13 cellular contexts compared by ENCODE assay signal in genomic region chr9:7549261-7549660, GRCh38.
DNase-seq lines count a peak whose midpoint lies in the region; ATAC-seq and TF ChIP-seq lines count a peak whose summit lies in the region.
"Had no signal": no experiment of that assay in that cellular context is flagged by ENCODE, and none has a peak within 500 bp of the region (broad histone marks: within the 10 kb centered on the region; RNA-seq: fewer than 3 reads in every experiment).

No MANE protein-coding gene starts in this region.

- no peaks in the 10 kb centered on the region for H3K36me3 ChIP-seq in A673 (ENCODE audit: insufficient read depth, low read length, poor library complexity, severe bottlenecking)
- H3K36me3 ChIP-seq in KOPT-K1 (ENCODE audit: insufficient read depth, low read length): no peaks in the 10 kb centered on the region
- no peaks in the 10 kb centered on the region for H3K36me3 ChIP-seq in SJCRH30
- H3K36me3 ChIP-seq: pancreas, tibial artery had no signal

- H3K9me3 ChIP-seq in A673 (ENCODE audit: low read depth, low read length, poor library complexity, severe bottlenecking): no peaks in the 10 kb centered on the region
- no peaks in the 10 kb centered on the region for H3K9me3 ChIP-seq in KOPT-K1 (ENCODE audit: insufficient read depth, low read length, poor library complexity, severe bottlenecking)
- H3K9me3 ChIP-seq in SJCRH30 (replicated peaks): no peaks in the 10 kb centered on the region
- H3K9me3 ChIP-seq: pancreas, tibial artery had no signal

- POLR2A ChIA-PET in A673 (lab: Charles Lee; ENCODE audit: low non-redundant PET): no interaction called here

- CTCF ChIA-PET in A673 (lab: Charles Lee): no interaction called here

- H3K27me3 ChIP-seq in A673 (replicated peaks; ENCODE audit: insufficient read depth, low read depth, low read length, poor library complexity): peaks cover 2% of the 10 kb centered on the region
- H3K27me3 ChIP-seq in SJCRH30: no peaks in the 10 kb centered on the region
- H3K27me3 ChIP-seq: pancreas, tibial artery had no signal

- no peak for TF ChIP-seq CTCF in A673 (conservative IDR thresholded peaks at IDR 0.05; ENCODE audit: low read depth, low read length)
- TF ChIP-seq CTCF in GM13976 (IDR thresholded peaks at IDR 0.05; ENCODE audit: borderline replicate concordance, control extremely low read depth, extremely low read depth, insufficient read depth, missing control alignments): no peak

- H3K27ac ChIP-seq in A673 (ENCODE audit: low read depth, low read length, poor library complexity, severe bottlenecking) (no peak overlapping the region), KOPT-K1 (ENCODE audit: low read depth, low read length, poor library complexity, severe bottlenecking) (peak overlapping the region; percentile 16), SJCRH30 (peak overlapping the region; percentile 41)
- H3K27ac ChIP-seq: dorsolateral prefrontal cortex, pancreas, tibial artery had no signal

- BruUV-seq in A673 (replicated peaks; lab: Mats Ljungman, UMichigan): no TSS peak

- intact Hi-C loops in A673 (cut with micrococcal nuclease; ENCODE audit: unreplicated experiment) (no loop called here), sciatic nerve (cut with DNase I) (no loop called here)

- in situ Hi-C loops in GM13976 (cut with MboI; ENCODE audit: low sequenced_read_pairs, unreplicated experiment): loop anchor here (25.0 kb wide), 3 partner anchors 312 to 712 kb away; no protein-coding TSS in a partner anchor

- no peaks in the 10 kb centered on the region for H3K4me1 ChIP-seq in A673 (ENCODE audit: insufficient read depth, low read length, poor library complexity, severe bottlenecking)
- peaks cover 17% of the 10 kb centered on the region for H3K4me1 ChIP-seq in SJCRH30
- H3K4me1 ChIP-seq: pancreas, tibial artery had no signal

- H3K4me3 ChIP-seq in A673 (ENCODE audit: low read depth, low read length, poor library complexity, severe bottlenecking) (no peak overlapping the region), SJCRH30 (no peak overlapping the region)
- H3K4me3 ChIP-seq: dorsolateral prefrontal cortex, pancreas, tibial artery had no signal

- ATAC-seq in HG03460 (IDR thresholded peaks at IDR 0.05; ENCODE audit: unreplicated experiment) (no peak), sciatic nerve (no peak)
- ATAC-seq: pancreas had no signal

- peak; percentile 82 for DNase-seq in A673 (ENCODE audit: low spot score)
- DNase-seq in SJCRH30: peak; percentile 89 to 90
- peak; percentile 35 for DNase-seq in iPS-NIHi7 (ENCODE audit: extremely low spot score)
- no peak for DNase-seq in HUDEP-2 (lab: John Stamatoyannopoulos, UW; ENCODE audit: unreplicated experiment in 76 of 76)
- DNase-seq in GM13976 (ENCODE audit: low spot score): no peak
- DNase-seq in sciatic nerve (ENCODE audit: low spot score): no peak
- DNase-seq: activated CD4-positive, alpha-beta T cell treated with anti-CD3 and anti-CD28 coated beads, Interleukin-2, amount 50 U/mL, for 48 hours; NCI-H526 treated with DMSO at 0.1 percent for 48 hours had no signal

Comparison
In these comparisons a context has a peak if more than half of its experiments do, and no peak if none do; other contexts are left out.
1. DNase-seq: peak in A673 (single experiment), SJCRH30 (2 of 2) and iPS-NIHi7 (single experiment); none in HUDEP-2 (0 of 76), GM13976 (single experiment) and sciatic nerve (single experiment).